Comparison of ENCODE assay signal across 16 cellular contexts in the genomic region with DNA sequence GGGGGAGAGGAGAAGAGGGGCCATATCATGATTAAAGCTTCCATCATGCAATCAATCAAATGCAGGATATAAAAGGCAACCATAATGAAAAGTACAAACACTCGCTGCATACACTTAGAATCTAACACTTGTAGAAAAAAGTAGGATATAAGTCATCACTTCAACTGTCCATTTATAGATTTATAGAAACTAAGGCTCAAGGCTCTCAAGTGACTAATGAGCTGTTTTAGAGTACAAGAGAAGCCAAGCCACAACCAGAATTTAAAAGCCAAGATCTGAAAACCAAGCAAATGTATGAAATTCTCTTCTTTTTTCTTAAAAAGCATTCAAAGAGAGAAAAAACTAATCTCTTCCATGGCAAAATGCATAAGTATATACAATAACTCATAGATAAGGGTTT.
DNase-seq lines count a peak whose midpoint lies in the region; ATAC-seq lines count a peak whose summit lies in the region.
"Had no signal": no experiment of that assay in that cellular context is flagged by ENCODE, and none has a peak within 500 bp of the region (broad histone marks: within the 10 kb centered on the region; RNA-seq: fewer than 3 reads in every experiment).

No MANE protein-coding gene starts in this region.

- no peak for ATAC-seq in HG03521 (IDR thresholded peaks at IDR 0.05; ENCODE audit: unreplicated experiment)
- ATAC-seq: A549; CD8-positive, alpha-beta T cell had no signal

- in situ Hi-C loops in GM23248 (cut with MboI) = no loop called here

- no peaks in the 10 kb centered on the region for H3K9me3 ChIP-seq in GM23248 (ENCODE audit: low read depth)
- H3K9me3 ChIP-seq: A549; BLaER1 treated with 17β-estradiol and CSF1 and Interleukin-3, amounts not matched to agents 10 nM and 100 nM; Caco-2 had no signal

- H3K79me2 ChIP-seq in GM23248 (ENCODE audit: insufficient read depth) = no peaks in the 10 kb centered on the region

- peak overlapping the region; percentile 1 for H3K4me2 ChIP-seq in GM23248 (ENCODE audit: unreplicated experiment)
- H3K4me2 ChIP-seq: A549; BLaER1 treated with 17β-estradiol and CSF1 and Interleukin-3, amounts not matched to agents 10 nM and 100 nM had no signal

- no peak overlapping the region for H3K4me3 ChIP-seq in GM23248
- H3K4me3 ChIP-seq: A549; BLaER1 treated with 17β-estradiol and CSF1 and Interleukin-3, amounts not matched to agents 10 nM and 100 nM had no signal

- H3K9ac ChIP-seq in GM23248 = no peak overlapping the region
- H3K9ac ChIP-seq: BLaER1 treated with 17β-estradiol and CSF1 and Interleukin-3, amounts not matched to agents 10 nM and 100 nM had no signal

- H3K9me2 ChIP-seq in GM23248 (ENCODE audit: insufficient read depth) = no peaks in the 10 kb centered on the region

- H3K36me3 ChIP-seq in GM23248 (ENCODE audit: low read depth) = no peaks in the 10 kb centered on the region
- H3K36me3 ChIP-seq: BLaER1 treated with 17β-estradiol and CSF1 and Interleukin-3, amounts not matched to agents 10 nM and 100 nM had no signal

- H3K4me1 ChIP-seq in GM23248 (ENCODE audit: insufficient read depth) = peaks cover 25% of the 10 kb centered on the region
- H3K4me1 ChIP-seq: A549; BLaER1 treated with 17β-estradiol and CSF1 and Interleukin-3, amounts not matched to agents 10 nM and 100 nM; Caco-2 had no signal

- DNase-seq in DMS79 treated with DMSO at 0.1 percent for 48 hours (lab: John Stamatoyannopoulos, UW) (peak; percentile 54), DMS79 (lab: John Stamatoyannopoulos, UW) (no peak), GM23248 (peak; percentile 23), astrocyte of the hippocampus (ENCODE audit: low read depth, low spot score) (peak; percentile 7), hypothalamus (lab: John Stamatoyannopoulos, UW) (no peak)
- DNase-seq: AML-193; Caco-2; Calu3; CD4-positive, alpha-beta T cell; CD8-positive, alpha-beta T cell; GF-D8 had no signal

- no peak overlapping the region for H2AFZ ChIP-seq in GM23248

- 94 to 95% methylated on average over 1 of the region's 1 CpG for WGBS in GM23248 (ENCODE audit: low coverage in 1 of 2, low lambda C conversion rate in 2 of 2, missing lambda C conversion rate in 2 of 2), 2 experiments

- H3K27ac ChIP-seq in GM23248 = no peak overlapping the region
- H3K27ac ChIP-seq: 22Rv1; A549; BLaER1 treated with 17β-estradiol and CSF1 and Interleukin-3, amounts not matched to agents 10 nM and 100 nM; C4-2B had no signal

- H3F3A ChIP-seq in GM23248 (ENCODE audit: insufficient read depth) = peaks cover 32% of the 10 kb centered on the region; the same call in 1 of the 2 replicates

- no peaks in the 10 kb centered on the region for H4K20me1 ChIP-seq in GM23248 (ENCODE audit: insufficient read depth)
- H4K20me1 ChIP-seq: BLaER1 treated with 17β-estradiol and CSF1 and Interleukin-3, amounts not matched to agents 10 nM and 100 nM had no signal

- H3K27me3 ChIP-seq in GM23248 (replicated peaks; ENCODE audit: insufficient read depth) = no peaks in the 10 kb centered on the region
- H3K27me3 ChIP-seq: BLaER1 treated with 17β-estradiol and CSF1 and Interleukin-3, amounts not matched to agents 10 nM and 100 nM had no signal

Comparison
In these comparisons a context has a peak if more than half of its experiments do, and no peak if none do; other contexts are left out.
1. DNase-seq: peak in DMS79 treated with DMSO at 0.1 percent for 48 hours (single experiment), GM23248 (single experiment) and astrocyte of the hippocampus (single experiment); none in DMS79 (single experiment) and hypothalamus (0 of 51).